ENCODE assay signal across 18 cellular contexts in the genomic region with DNA sequence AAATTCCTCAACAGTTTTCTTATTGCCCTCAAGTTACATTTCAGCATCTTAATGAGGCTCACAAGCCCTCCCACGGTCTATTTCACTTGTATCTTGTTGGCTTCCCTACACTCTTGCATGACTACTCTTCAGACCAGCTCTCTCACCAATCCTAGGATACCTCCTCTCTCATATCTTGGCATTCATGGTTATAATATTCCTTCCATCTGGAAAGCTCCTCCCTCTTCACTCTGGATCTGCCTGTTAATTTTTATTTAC. TPM values are rescaled to one million over a fixed set of nuclear protein-coding genes. Genes with fewer than 3 reads are reported as not detected.
DNase-seq lines count a peak whose midpoint lies in the region; ATAC-seq and TF ChIP-seq lines count a peak whose summit lies in the region.
"Had no signal": no experiment of that assay in that cellular context is flagged by ENCODE, and none has a peak within 500 bp of the region (broad histone marks: within the 10 kb centered on the region; RNA-seq: fewer than 3 reads in every experiment).

No MANE protein-coding gene starts in this region.

- H3K4me3 ChIP-seq in fibroblast of villous mesenchyme (ENCODE audit: low read depth, low read length) = no peak overlapping the region
- H3K4me3 ChIP-seq in coronary artery = no peak overlapping the region
- H3K4me3 ChIP-seq: vagina had no signal

- ATAC-seq in GM19397 (IDR thresholded peaks at IDR 0.05; ENCODE audit: unreplicated experiment) (no peak), Right ventricle myocardium superior (ENCODE audit: poor library complexity) (no peak)

- no peak for TF ChIP-seq CTCF in fibroblast of villous mesenchyme (IDR thresholded peaks at IDR 0.05; ENCODE audit: insufficient read depth, low read depth, low read length)
- TF ChIP-seq CTCF in coronary artery (IDR thresholded peaks at IDR 0.05) = no peak

- intact Hi-C loops in Right ventricle myocardium superior (cut with DNase I) = no loop called here

- peak; percentile 63 for DNase-seq in A172 (ENCODE audit: low spot score)
- DNase-seq in EL = peak; percentile 89
- DNase-seq in amniotic stem cell (lab: John Stamatoyannopoulos, UW) = peak; percentile 65
- DNase-seq in fibroblast of villous mesenchyme (ENCODE audit: low read depth) = peak; percentile 54
- DNase-seq in SW 1271 (lab: John Stamatoyannopoulos, UW) = no peak
- no peak for DNase-seq in coronary artery (ENCODE audit: low spot score)
- no peak for DNase-seq in Right ventricle myocardium superior
- DNase-seq: activated naive CD8-positive, alpha-beta T cell treated with anti-CD3 and anti-CD28 coated beads, Interleukin-2, amount 50 U/mL, for 24 hours; activated T-cell treated with anti-CD3 and anti-CD28 coated beads, Interleukin-2, amount 50 U/mL, for 24 hours; AML-193; cortex of kidney; hippocampal formation; NCI-H1092; NCI-H2227 treated with DMSO at 0.1 percent for 48 hours; SIG-M5 had no signal

- no peak overlapping the region for H3K27ac ChIP-seq in coronary artery
- H3K27ac ChIP-seq: parathyroid adenoma, vagina had no signal

RNA-seq across cellular contexts. Expression of a gene that starts 8.5 kb away (rescaled TPM):
- total RNA-seq in A172 (2014; rRNA removed; shearing (Covaris generic)) = 24.4 and 56.8 TPM in 2 replicates
- total RNA-seq in fibroblast of villous mesenchyme (158 and 180 TPM in 2 replicates), Right ventricle myocardium superior (54.0 TPM)

Comparison
In these comparisons a context has a peak if more than half of its experiments do, and no peak if none do; other contexts are left out.
1. DNase-seq: peak in A172 (single experiment), EL (single experiment), amniotic stem cell (single experiment) and fibroblast of villous mesenchyme (single experiment); none in SW 1271 (0 of 2), coronary artery (single experiment) and Right ventricle myocardium superior (single experiment).